2 cellular contexts compared by ENCODE assay signal in genomic region chr10:97866524-97867219, GRCh38.
TF ChIP-seq lines count a peak whose summit lies in the region.

No MANE protein-coding gene starts in this region.

TF ChIP-seq in HepG2, 621 proteins besides CTCF, POLR2A, EP300 and RAD21:
- TF ChIP-seq, protein P1, sequence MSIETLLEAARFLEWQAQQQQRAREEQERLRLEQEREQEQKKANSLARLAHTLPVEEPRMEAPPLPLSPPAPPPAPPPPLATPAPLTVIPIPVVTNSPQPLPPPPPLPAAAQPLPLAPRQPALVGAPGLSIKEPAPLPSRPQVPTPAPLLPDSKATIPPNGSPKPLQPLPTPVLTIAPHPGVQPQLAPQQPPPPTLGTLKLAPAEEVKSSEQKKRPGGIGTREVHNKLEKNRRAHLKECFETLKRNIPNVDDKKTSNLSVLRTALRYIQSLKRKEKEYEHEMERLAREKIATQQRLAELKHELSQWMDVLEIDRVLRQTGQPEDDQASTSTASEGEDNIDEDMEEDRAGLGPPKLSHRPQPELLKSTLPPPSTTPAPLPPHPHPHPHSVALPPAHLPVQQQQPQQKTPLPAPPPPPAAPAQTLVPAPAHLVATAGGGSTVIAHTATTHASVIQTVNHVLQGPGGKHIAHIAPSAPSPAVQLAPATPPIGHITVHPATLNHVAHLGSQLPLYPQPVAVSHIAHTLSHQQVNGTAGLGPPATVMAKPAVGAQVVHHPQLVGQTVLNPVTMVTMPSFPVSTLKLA (IDR thresholded peaks at IDR 0.05), result peak; percentile 94
- TF ChIP-seq ZNF407 (CRISPR knock-in tag; IDR thresholded peaks at IDR 0.05; ENCODE audit: not compliant biosample characterization), result no peak

TF ChIP-seq in GM12878, 131 proteins besides CTCF, POLR2A, EP300 and RAD21:
- peak; percentile 82 for TF ChIP-seq BCL3 (IDR thresholded peaks at IDR 0.05; ENCODE audit: borderline replicate concordance, insufficient read depth, low read depth, low read length, poor library complexity, severe bottlenecking)
- TF ChIP-seq, protein P2, sequence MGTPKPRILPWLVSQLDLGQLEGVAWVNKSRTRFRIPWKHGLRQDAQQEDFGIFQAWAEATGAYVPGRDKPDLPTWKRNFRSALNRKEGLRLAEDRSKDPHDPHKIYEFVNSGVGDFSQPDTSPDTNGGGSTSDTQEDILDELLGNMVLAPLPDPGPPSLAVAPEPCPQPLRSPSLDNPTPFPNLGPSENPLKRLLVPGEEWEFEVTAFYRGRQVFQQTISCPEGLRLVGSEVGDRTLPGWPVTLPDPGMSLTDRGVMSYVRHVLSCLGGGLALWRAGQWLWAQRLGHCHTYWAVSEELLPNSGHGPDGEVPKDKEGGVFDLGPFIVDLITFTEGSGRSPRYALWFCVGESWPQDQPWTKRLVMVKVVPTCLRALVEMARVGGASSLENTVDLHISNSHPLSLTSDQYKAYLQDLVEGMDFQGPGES (IDR thresholded peaks at IDR 0.05), result no peak
